ENCODE assay signal across 9 cellular contexts in the genomic region with DNA sequence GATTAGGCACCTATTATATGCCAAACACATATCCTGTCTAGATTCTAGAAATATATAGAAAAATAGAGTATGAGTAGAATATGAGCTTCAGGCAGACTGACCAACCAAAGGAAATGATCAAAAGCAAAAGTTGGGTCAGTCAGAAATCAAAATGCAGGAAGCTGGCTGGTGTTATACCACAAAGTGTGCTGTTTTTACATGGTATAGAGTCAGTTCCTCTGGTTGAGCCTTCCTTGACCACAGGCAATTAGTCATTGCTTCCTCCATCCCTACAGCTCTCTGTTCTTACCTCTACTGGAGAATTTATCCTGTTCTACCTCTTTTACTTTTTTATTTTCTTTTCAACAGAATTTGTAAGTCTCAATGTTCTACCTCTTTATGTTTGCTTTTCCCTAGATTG.
DNase-seq lines count a peak whose midpoint lies in the region; ATAC-seq and TF ChIP-seq lines count a peak whose summit lies in the region.
"Had no signal": no experiment of that assay in that cellular context is flagged by ENCODE, and none has a peak within 500 bp of the region (broad histone marks: within the 10 kb centered on the region; RNA-seq: fewer than 3 reads in every experiment).

No MANE protein-coding gene starts in this region.

- no peaks in the 10 kb centered on the region for H4K20me1 ChIP-seq in hepatocyte (ENCODE audit: insufficient read depth, poor library complexity, severe bottlenecking)

- H3K79me2 ChIP-seq in hepatocyte: no peaks in the 10 kb centered on the region

- in situ Hi-C loops in brain microvascular endothelial cell (cut with HindIII; ENCODE audit: low pct_ligation_motif_present, low sequenced_read_pairs): no loop called here

- CTCF ChIA-PET in HEK293T (lab: Yijun Ruan, JAX): no interaction called here

- no peak overlapping the region for H3K4me2 ChIP-seq in hepatocyte

- peak; percentile 50 for ATAC-seq in GM21360 (IDR thresholded peaks at IDR 0.05; ENCODE audit: unreplicated experiment)
- ATAC-seq in HG03460 (IDR thresholded peaks at IDR 0.05; ENCODE audit: unreplicated experiment): peak; percentile 79

- no peak overlapping the region for H2AFZ ChIP-seq in hepatocyte

- TF ChIP-seq CTCF in brain microvascular endothelial cell (IDR thresholded peaks at IDR 0.05; ENCODE audit: low read depth, low read length, missing control alignments) (no peak), BE2C (IDR thresholded peaks at IDR 0.05; ENCODE audit: low read depth, low read length) (no peak), hepatocyte (IDR thresholded peaks at IDR 0.05; ENCODE audit: poor library complexity) (no peak)

- peak; percentile 46 for DNase-seq in EL
- peak; percentile 49 for DNase-seq in brain microvascular endothelial cell
- no peak for DNase-seq in NCI-H2029 treated with DMSO at 0.1 percent for 48 hours (lab: John Stamatoyannopoulos, UW)
- DNase-seq in BE2C: no peak
- DNase-seq in hepatocyte (ENCODE audit: low spot score): no peak
- no peak for DNase-seq in HEK293T (ENCODE audit: extremely low spot score)
- DNase-seq: upper lobe of left lung had no signal

- H3K36me3 ChIP-seq in brain microvascular endothelial cell (replicated peaks) (no peaks in the 10 kb centered on the region), BE2C (no peaks in the 10 kb centered on the region), hepatocyte (replicated peaks; ENCODE audit: insufficient read depth, low read depth) (no peaks in the 10 kb centered on the region)
- H3K36me3 ChIP-seq: upper lobe of left lung had no signal

- POLR2A ChIA-PET in HEK293T (lab: Yijun Ruan, JAX): interaction anchor here (1.2 kb wide), 1 partner anchor 12 kb away, joined by 6 read pairs; no protein-coding TSS in a partner anchor

- H3K9me2 ChIP-seq in hepatocyte (replicated peaks; ENCODE audit: insufficient read depth): no peaks in the 10 kb centered on the region

- H3K9me3 ChIP-seq in BE2C (no peaks in the 10 kb centered on the region), hepatocyte (ENCODE audit: low read depth) (no peaks in the 10 kb centered on the region)
- H3K9me3 ChIP-seq: upper lobe of left lung had no signal

- no peak overlapping the region for H3K27ac ChIP-seq in brain microvascular endothelial cell
- H3K27ac ChIP-seq in hepatocyte: no peak overlapping the region

- no peaks in the 10 kb centered on the region for H3K27me3 ChIP-seq in brain microvascular endothelial cell (replicated peaks)
- H3K27me3 ChIP-seq in BE2C: no peaks in the 10 kb centered on the region
- no peaks in the 10 kb centered on the region for H3K27me3 ChIP-seq in hepatocyte
- H3K27me3 ChIP-seq: upper lobe of left lung had no signal

- H3K4me1 ChIP-seq in BE2C: no peaks in the 10 kb centered on the region
- H3K4me1 ChIP-seq in hepatocyte (ENCODE audit: insufficient read depth): no peaks in the 10 kb centered on the region

- H3K4me3 ChIP-seq in brain microvascular endothelial cell (ENCODE audit: low read depth, low read length) (no peak overlapping the region), BE2C (ENCODE audit: low read depth, low read length) (no peak overlapping the region), hepatocyte (no peak overlapping the region)
- H3K4me3 ChIP-seq: upper lobe of left lung had no signal

TF ChIP-seq in HEK293T, 16 proteins besides CTCF, POLR2A, EP300 and RAD21:
- TF ChIP-seq ELF4 (IDR thresholded peaks at IDR 0.05) (no peak), TARDBP (IDR thresholded peaks at IDR 0.05) (no peak), L3MBTL2 (conservative IDR thresholded peaks at IDR 0.05) (no peak), SUZ12 (IDR thresholded peaks at IDR 0.05) (no peak), BHLHE40 (IDR thresholded peaks at IDR 0.05; ENCODE audit: borderline replicate concordance) (no peak), ARNT (IDR thresholded peaks at IDR 0.05) (no peak), FOXM1 (IDR thresholded peaks at IDR 0.05; ENCODE audit: borderline replicate concordance) (no peak)

Comparison
In these comparisons a context has a peak if more than half of its experiments do, and no peak if none do; other contexts are left out.
1. DNase-seq: peak in EL (single experiment) and brain microvascular endothelial cell (single experiment); none in NCI-H2029 treated with DMSO at 0.1 percent for 48 hours (single experiment), BE2C (single experiment), hepatocyte (single experiment) and HEK293T (single experiment).